In the genomic region with DNA sequence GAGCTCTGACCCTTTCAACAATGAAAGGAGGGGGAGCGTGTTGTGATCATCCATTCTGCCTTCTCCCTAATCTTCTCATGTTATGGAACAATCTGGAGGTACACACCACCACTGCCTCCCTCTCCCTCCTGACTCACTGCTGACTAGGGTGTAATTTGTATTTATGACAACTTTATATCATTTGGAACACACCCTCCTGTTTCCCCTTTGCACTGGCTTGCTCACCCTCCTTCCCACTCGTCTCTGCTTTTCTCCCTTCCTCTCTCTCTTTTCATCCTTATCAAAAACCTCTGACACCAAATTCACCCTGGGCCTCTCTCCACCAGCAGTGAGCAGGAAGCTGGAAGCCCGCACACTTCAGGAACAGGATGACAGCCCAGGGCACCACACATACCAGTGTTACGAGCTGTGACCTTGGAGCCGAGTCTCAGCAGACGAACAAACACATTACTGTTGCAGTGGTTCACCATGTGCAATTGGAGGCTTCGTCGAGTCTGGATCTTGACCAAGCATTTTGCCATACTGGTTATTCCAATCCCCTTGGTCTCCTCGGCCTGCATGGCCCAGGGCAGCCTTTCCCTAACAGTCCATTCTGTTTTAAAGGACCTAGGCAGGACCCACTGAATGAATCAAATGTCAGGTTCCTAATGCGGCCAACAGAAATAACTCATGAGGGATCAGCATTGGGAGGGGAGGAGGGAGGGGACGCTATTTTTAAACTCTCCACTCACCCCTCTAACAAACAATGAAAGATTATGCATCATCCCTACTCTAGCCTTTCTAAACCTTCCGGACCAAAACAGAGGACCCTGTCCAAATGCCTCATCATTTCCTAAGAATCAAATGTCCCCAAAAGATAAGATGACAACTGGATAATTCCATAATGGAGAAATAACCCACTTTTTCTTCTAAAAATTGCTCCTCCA, we compare ENCODE assay signal across 10 cellular contexts.
DNase-seq lines count a peak whose midpoint lies in the region; ATAC-seq and TF ChIP-seq lines count a peak whose summit lies in the region.
"Had no signal": no experiment of that assay in that cellular context is flagged by ENCODE, and none has a peak within 500 bp of the region (broad histone marks: within the 10 kb centered on the region; RNA-seq: fewer than 3 reads in every experiment).

No MANE protein-coding gene starts in this region.

- ATAC-seq in SK-N-SH treated with all-trans-retinoic acid at 6 μM for 48 hours (peak; percentile 85), omental fat pad (ENCODE audit: low FRiP score) (peak; percentile 96), HG02588 (IDR thresholded peaks at IDR 0.05; ENCODE audit: unreplicated experiment) (no peak), HG03108 (IDR thresholded peaks at IDR 0.05; ENCODE audit: unreplicated experiment) (no peak)

- TF ChIP-seq CTCF in omental fat pad (IDR thresholded peaks at IDR 0.05) = no peak

- in situ Hi-C loops in Caki2 (cut with HindIII; ENCODE audit: low pct_unique_long_range_greater_than_20kb, low sequenced_read_pairs) = no loop called here

- DNase-seq in Caki2 (ENCODE audit: low read depth) (peak; percentile 11), glomerular visceral epithelial cell (ENCODE audit: extremely low spot score) (peak; percentile 25), omental fat pad (ENCODE audit: low spot score) (no peak), NCI-H2171 (lab: John Stamatoyannopoulos, UW) (no peak), cerebellar nuclear complex (lab: John Stamatoyannopoulos, UW) (no peak)
- DNase-seq: NCI-H187 treated with DMSO at 0.1 percent for 48 hours; stimulated activated CD4-positive, alpha-beta T cell treated with anti-CD3 and anti-CD28 coated beads, Interleukin-12 subunit alpha, Interleukin-12 subunit beta, amount 100 ng/mL, for 4 hours had no signal

TF ChIP-seq in SK-N-SH treated with all-trans-retinoic acid at 6 μM for 48 hours, 23 proteins besides CTCF, POLR2A, EP300 and RAD21:
- TF ChIP-seq ZC3H10 (CRISPR knock-in tag; IDR thresholded peaks at IDR 0.05) = no peak
- TF ChIP-seq TCF4 (CRISPR knock-in tag; IDR thresholded peaks at IDR 0.05; ENCODE audit: borderline replicate concordance) = no peak
- TF ChIP-seq, protein P1, sequence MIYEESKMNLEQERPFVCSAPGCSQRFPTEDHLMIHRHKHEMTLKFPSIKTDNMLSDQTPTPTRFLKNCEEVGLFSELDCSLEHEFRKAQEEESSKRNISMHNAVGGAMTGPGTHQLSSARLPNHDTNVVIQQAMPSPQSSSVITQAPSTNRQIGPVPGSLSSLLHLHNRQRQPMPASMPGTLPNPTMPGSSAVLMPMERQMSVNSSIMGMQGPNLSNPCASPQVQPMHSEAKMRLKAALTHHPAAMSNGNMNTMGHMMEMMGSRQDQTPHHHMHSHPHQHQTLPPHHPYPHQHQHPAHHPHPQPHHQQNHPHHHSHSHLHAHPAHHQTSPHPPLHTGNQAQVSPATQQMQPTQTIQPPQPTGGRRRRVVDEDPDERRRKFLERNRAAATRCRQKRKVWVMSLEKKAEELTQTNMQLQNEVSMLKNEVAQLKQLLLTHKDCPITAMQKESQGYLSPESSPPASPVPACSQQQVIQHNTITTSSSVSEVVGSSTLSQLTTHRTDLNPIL (CRISPR knock-in tag; IDR thresholded peaks at IDR 0.05; ENCODE audit: low read depth) = no peak
- no peak for TF ChIP-seq PPARA (CRISPR knock-in tag; IDR thresholded peaks at IDR 0.05; ENCODE audit: borderline replicate concordance)
- TF ChIP-seq, protein P2, sequence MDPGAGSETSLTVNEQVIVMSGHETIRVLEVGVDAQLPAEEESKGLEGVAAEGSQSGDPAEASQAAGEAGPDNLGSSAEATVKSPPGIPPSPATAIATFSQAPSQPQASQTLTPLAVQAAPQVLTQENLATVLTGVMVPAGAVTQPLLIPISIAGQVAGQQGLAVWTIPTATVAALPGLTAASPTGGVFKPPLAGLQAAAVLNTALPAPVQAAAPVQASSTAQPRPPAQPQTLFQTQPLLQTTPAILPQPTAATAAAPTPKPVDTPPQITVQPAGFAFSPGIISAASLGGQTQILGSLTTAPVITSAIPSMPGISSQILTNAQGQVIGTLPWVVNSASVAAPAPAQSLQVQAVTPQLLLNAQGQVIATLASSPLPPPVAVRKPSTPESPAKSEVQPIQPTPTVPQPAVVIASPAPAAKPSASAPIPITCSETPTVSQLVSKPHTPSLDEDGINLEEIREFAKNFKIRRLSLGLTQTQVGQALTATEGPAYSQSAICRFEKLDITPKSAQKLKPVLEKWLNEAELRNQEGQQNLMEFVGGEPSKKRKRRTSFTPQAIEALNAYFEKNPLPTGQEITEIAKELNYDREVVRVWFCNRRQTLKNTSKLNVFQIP (CRISPR knock-in tag; IDR thresholded peaks at IDR 0.05; ENCODE audit: borderline replicate concordance, low read depth) = no peak
- no peak for TF ChIP-seq ZFP3 (CRISPR knock-in tag; IDR thresholded peaks at IDR 0.05)
- TF ChIP-seq, protein P3, sequence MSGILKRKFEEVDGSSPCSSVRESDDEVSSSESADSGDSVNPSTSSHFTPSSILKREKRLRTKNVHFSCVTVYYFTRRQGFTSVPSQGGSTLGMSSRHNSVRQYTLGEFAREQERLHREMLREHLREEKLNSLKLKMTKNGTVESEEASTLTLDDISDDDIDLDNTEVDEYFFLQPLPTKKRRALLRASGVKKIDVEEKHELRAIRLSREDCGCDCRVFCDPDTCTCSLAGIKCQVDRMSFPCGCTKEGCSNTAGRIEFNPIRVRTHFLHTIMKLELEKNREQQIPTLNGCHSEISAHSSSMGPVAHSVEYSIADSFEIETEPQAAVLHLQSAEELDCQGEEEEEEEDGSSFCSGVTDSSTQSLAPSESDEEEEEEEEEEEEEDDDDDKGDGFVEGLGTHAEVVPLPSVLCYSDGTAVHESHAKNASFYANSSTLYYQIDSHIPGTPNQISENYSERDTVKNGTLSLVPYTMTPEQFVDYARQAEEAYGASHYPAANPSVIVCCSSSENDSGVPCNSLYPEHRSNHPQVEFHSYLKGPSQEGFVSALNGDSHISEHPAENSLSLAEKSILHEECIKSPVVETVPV (CRISPR knock-in tag; IDR thresholded peaks at IDR 0.05) = no peak
- no peak for TF ChIP-seq BACH2 (CRISPR knock-in tag; IDR thresholded peaks at IDR 0.05; ENCODE audit: borderline replicate concordance)
- no peak for TF ChIP-seq ZNF565 (CRISPR knock-in tag; conservative IDR thresholded peaks at IDR 0.05; ENCODE audit: low read depth)
- TF ChIP-seq, protein P4, sequence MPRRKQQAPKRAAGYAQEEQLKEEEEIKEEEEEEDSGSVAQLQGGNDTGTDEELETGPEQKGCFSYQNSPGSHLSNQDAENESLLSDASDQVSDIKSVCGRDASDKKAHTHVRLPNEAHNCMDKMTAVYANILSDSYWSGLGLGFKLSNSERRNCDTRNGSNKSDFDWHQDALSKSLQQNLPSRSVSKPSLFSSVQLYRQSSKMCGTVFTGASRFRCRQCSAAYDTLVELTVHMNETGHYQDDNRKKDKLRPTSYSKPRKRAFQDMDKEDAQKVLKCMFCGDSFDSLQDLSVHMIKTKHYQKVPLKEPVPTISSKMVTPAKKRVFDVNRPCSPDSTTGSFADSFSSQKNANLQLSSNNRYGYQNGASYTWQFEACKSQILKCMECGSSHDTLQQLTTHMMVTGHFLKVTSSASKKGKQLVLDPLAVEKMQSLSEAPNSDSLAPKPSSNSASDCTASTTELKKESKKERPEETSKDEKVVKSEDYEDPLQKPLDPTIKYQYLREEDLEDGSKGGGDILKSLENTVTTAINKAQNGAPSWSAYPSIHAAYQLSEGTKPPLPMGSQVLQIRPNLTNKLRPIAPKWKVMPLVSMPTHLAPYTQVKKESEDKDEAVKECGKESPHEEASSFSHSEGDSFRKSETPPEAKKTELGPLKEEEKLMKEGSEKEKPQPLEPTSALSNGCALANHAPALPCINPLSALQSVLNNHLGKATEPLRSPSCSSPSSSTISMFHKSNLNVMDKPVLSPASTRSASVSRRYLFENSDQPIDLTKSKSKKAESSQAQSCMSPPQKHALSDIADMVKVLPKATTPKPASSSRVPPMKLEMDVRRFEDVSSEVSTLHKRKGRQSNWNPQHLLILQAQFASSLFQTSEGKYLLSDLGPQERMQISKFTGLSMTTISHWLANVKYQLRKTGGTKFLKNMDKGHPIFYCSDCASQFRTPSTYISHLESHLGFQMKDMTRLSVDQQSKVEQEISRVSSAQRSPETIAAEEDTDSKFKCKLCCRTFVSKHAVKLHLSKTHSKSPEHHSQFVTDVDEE (CRISPR knock-in tag; IDR thresholded peaks at IDR 0.05) = no peak
- TF ChIP-seq ISL1 (CRISPR knock-in tag; IDR thresholded peaks at IDR 0.05) = no peak
- TF ChIP-seq ARNTL (CRISPR knock-in tag; IDR thresholded peaks at IDR 0.05; ENCODE audit: borderline replicate concordance, low read depth) = no peak
- no peak for TF ChIP-seq SNAI2 (CRISPR knock-in tag; IDR thresholded peaks at IDR 0.05)
- TF ChIP-seq ESRRG (CRISPR knock-in tag; IDR thresholded peaks at IDR 0.05) = no peak
- no peak for TF ChIP-seq GLIS3 (CRISPR knock-in tag; IDR thresholded peaks at IDR 0.05)

Comparison
In these comparisons a context has a peak if more than half of its experiments do, and no peak if none do; other contexts are left out.
1. DNase-seq: peak in Caki2 (single experiment) and glomerular visceral epithelial cell (single experiment); none in omental fat pad (single experiment), NCI-H2171 (single experiment) and cerebellar nuclear complex (0 of 2).
2. ATAC-seq: peak in SK-N-SH treated with all-trans-retinoic acid at 6 μM for 48 hours (single experiment) and omental fat pad (single experiment); none in HG02588 (single experiment) and HG03108 (single experiment).